In genomic region chr22:30469165-30469564, GRCh38 we compare ENCODE assay signal across 2 cellular contexts.
TF ChIP-seq lines count a peak whose summit lies in the region.

No MANE protein-coding gene starts in this region.

TF ChIP-seq in HEK293, 187 proteins besides CTCF, POLR2A, EP300 and RAD21:
- TF ChIP-seq ZNF768 (tag by site-specific recombination; IDR thresholded peaks at IDR 0.05) (peak; percentile 37; the same call in 1 of the 2 replicates), PRDM2 (tag by site-specific recombination; IDR thresholded peaks at IDR 0.05; ENCODE audit: borderline replicate concordance) (no peak)
- TF ChIP-seq, protein P1, sequence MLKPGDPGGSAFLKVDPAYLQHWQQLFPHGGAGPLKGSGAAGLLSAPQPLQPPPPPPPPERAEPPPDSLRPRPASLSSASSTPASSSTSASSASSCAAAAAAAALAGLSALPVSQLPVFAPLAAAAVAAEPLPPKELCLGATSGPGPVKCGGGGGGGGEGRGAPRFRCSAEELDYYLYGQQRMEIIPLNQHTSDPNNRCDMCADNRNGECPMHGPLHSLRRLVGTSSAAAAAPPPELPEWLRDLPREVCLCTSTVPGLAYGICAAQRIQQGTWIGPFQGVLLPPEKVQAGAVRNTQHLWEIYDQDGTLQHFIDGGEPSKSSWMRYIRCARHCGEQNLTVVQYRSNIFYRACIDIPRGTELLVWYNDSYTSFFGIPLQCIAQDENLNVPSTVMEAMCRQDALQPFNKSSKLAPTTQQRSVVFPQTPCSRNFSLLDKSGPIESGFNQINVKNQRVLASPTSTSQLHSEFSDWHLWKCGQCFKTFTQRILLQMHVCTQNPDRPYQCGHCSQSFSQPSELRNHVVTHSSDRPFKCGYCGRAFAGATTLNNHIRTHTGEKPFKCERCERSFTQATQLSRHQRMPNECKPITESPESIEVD (tag by site-specific recombination; IDR thresholded peaks at IDR 0.05), result no peak

TF ChIP-seq in K562, 482 proteins besides CTCF, POLR2A, EP300 and RAD21:
- no peak for TF ChIP-seq NEUROD1 (IDR thresholded peaks at IDR 0.05; ENCODE audit: borderline replicate concordance, low read depth, low read length, partially characterized antibody)
- TF ChIP-seq U2AF2 (optimal IDR thresholded peaks at IDR 0.05; ENCODE audit: low read depth, low read length), result no peak
- no peak for TF ChIP-seq PHTF2 (CRISPR knock-in tag; IDR thresholded peaks at IDR 0.05)
- TF ChIP-seq ZNF239 (CRISPR knock-in tag; IDR thresholded peaks at IDR 0.05), result peak; percentile 71
- no peak for TF ChIP-seq SMAD3 (CRISPR knock-in tag; conservative IDR thresholded peaks at IDR 0.05)
- TF ChIP-seq OTX1 (CRISPR knock-in tag; IDR thresholded peaks at IDR 0.05), result no peak
- TF ChIP-seq RBM25 (IDR thresholded peaks at IDR 0.05; ENCODE audit: low read depth, low read length, severe bottlenecking), result peak; percentile 56
- TF ChIP-seq JUNB (CRISPR knock-in tag; conservative IDR thresholded peaks at IDR 0.05), result no peak
- no peak for TF ChIP-seq CCAR2 (IDR thresholded peaks at IDR 0.05; ENCODE audit: low read depth, low read length)
- TF ChIP-seq RFX1 (IDR thresholded peaks at IDR 0.05), result no peak
- TF ChIP-seq, protein P2, sequence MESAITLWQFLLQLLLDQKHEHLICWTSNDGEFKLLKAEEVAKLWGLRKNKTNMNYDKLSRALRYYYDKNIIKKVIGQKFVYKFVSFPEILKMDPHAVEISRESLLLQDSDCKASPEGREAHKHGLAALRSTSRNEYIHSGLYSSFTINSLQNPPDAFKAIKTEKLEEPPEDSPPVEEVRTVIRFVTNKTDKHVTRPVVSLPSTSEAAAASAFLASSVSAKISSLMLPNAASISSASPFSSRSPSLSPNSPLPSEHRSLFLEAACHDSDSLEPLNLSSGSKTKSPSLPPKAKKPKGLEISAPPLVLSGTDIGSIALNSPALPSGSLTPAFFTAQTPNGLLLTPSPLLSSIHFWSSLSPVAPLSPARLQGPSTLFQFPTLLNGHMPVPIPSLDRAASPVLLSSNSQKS (CRISPR knock-in tag; IDR thresholded peaks at IDR 0.05), result no peak
- TF ChIP-seq SRSF9 (IDR thresholded peaks at IDR 0.05; ENCODE audit: borderline replicate concordance, low read depth, low read length), result no peak
